7 cellular contexts compared by ENCODE assay signal in the genomic region with DNA sequence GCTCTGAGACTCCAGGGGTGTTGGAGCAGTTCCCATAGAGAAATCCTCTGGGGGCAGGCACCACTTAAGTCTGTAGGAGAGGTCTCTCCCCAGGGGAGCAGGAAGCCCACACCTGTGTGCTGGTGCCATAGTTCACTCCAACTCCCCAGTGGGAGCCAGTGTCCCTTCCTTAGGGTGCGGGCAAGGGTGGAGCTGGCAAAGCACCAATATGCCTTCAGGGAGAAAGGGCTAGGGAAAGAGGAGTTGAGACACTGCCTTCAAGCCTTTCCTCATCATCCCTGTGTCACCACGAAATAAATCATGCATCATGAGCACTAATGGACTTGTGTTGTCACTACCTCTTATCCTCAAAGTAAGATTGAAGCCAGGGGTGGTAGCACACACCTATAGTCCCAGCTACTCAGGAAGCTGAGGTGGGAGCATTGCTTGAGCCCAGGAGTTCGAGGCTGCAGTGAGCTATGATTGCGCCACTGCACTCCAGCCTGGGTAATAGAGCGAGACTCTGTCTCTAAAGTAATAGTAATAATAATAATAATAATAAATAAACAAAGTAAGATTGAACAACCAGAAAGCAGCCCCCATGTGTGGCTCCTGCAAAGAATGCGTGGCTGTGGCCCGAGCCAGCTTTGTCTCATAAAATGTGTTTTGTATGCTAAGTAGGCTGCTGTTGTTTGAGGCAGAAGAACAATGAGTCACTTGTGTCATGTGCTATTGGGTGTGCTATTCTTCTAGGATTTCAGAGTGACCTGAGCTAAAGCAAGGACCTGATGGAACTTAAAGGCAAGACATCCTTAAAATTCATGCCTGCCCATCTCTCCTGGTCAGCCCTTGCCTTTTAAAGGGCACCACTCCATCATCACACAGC. TPM values are rescaled to one million over a fixed set of nuclear protein-coding genes. Genes with fewer than 3 reads are reported as not detected.
DNase-seq lines count a peak whose midpoint lies in the region; ATAC-seq and TF ChIP-seq lines count a peak whose summit lies in the region.
"Had no signal": no experiment of that assay in that cellular context is flagged by ENCODE, and none has a peak within 500 bp of the region (broad histone marks: within the 10 kb centered on the region; RNA-seq: fewer than 3 reads in every experiment).

No MANE protein-coding gene starts in this region.

- ATAC-seq in WTC11 (no peak), GM21526 (IDR thresholded peaks at IDR 0.05; ENCODE audit: low FRiP score, unreplicated experiment) (no peak)

- no peak overlapping the region for H3K4me3 Mint-ChIP-seq in WTC11

- no peak overlapping the region for H3K27ac Mint-ChIP-seq in WTC11

- H3K36me3 Mint-ChIP-seq in WTC11 = no peaks in the 10 kb centered on the region

- H3K4me3 ChIP-seq in epithelial cell of proximal tubule (ENCODE audit: low read depth, low read length) = no peak overlapping the region
- H3K4me3 ChIP-seq in retinal pigment epithelial cell (ENCODE audit: low read length) = no peak overlapping the region

- H3K9me3 Mint-ChIP-seq in WTC11 = no peaks in the 10 kb centered on the region

- DNase-seq in LHCN-M2 (ENCODE audit: low read depth) = peak; percentile 71
- peak; percentile 76 for DNase-seq in epithelial cell of proximal tubule (ENCODE audit: low read depth)
- peak; percentile 55 for DNase-seq in retinal pigment epithelial cell (ENCODE audit: low read depth)
- DNase-seq in WTC11 (ENCODE audit: low spot score) = no peak
- no peak for DNase-seq in cerebellum (ENCODE audit: low spot score)

- peaks cover 34% of the 10 kb centered on the region for H3K4me1 Mint-ChIP-seq in WTC11

- POLR2A ChIA-PET in WTC11 (lab: Charles Lee) = interaction anchor here (1.1 kb wide), 1 partner anchor 54 kb away, joined by 3 read pairs; no protein-coding TSS in a partner anchor

- CTCF ChIA-PET in WTC11 (lab: Charles Lee) = interaction anchor here (0.6 to 2.4 kb wide), 4 partner anchors 9 to 754 kb away, joined by 4 to 15 read pairs (median 9); partner anchors contain the start of genes C1orf210 and CDC20

- TF ChIP-seq CTCF in epithelial cell of proximal tubule (conservative IDR thresholded peaks at IDR 0.05; ENCODE audit: low read depth, low read length) (no peak), retinal pigment epithelial cell (conservative IDR thresholded peaks at IDR 0.05; ENCODE audit: low read depth, low read length) (no peak), WTC11 (IDR thresholded peaks at IDR 0.05) (no peak)

- no peaks in the 10 kb centered on the region for H3K27me3 Mint-ChIP-seq in WTC11 (ENCODE audit: low read depth)

TF ChIP-seq in WTC11, 78 proteins besides CTCF, POLR2A, EP300 and RAD21:
- TF ChIP-seq, protein P1, sequence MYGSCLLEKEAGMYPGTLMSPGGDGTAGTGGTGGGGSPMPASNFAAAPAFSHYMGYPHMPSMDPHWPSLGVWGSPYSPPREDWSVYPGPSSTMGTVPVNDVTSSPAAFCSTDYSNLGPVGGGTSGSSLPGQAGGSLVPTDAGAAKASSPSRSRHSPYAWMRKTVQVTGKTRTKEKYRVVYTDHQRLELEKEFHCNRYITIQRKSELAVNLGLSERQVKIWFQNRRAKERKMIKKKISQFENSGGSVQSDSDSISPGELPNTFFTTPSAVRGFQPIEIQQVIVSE (CRISPR knock-in tag; IDR thresholded peaks at IDR 0.05; ENCODE audit: borderline replicate concordance) = no peak
- no peak for TF ChIP-seq ZNF232 (CRISPR knock-in tag; IDR thresholded peaks at IDR 0.05)
- no peak for TF ChIP-seq OVOL2 (CRISPR knock-in tag; IDR thresholded peaks at IDR 0.05; ENCODE audit: borderline replicate concordance)
TF ChIP-seq in WTC11: peak in this region for 0.

RNA-seq across cellular contexts. Expression of gene TIE1, which starts 6.7 kb away (rescaled TPM):
- total RNA-seq in LHCN-M2 (2014; rRNA removed) = 0.11 and 0.58 TPM in 2 replicates
- polyA plus RNA-seq in LHCN-M2 (2012) = 0.01 TPM
- total RNA-seq in epithelial cell of proximal tubule = 1.1 and 1.2 TPM in 2 replicates
- 2.5 to 3.7 TPM (median 2.6 TPM) in 3 replicates for total RNA-seq in WTC11 (2021)
- total RNA-seq in cerebellum = 10.6 TPM

RNA-seq across cellular contexts. Expression of gene C1orf210, which starts 8.7 kb away (rescaled TPM):
- total RNA-seq in LHCN-M2 (2014; rRNA removed) = not detected in 2 replicates
- not detected for polyA plus RNA-seq in LHCN-M2 (2012)
- 0.29 and 2.5 TPM in 2 replicates for total RNA-seq in epithelial cell of proximal tubule
- total RNA-seq in WTC11 (2021) = 11.7 to 14.0 TPM (median 12.8 TPM) in 3 replicates
- not detected for total RNA-seq in cerebellum
- total RNA-seq: glomerular endothelial cell had no signal

RNA-seq across cellular contexts. Expression of gene TMEM125, which starts 24.3 kb away (rescaled TPM):
- total RNA-seq in LHCN-M2 (2014; rRNA removed) (not detected in 2 replicates), epithelial cell of proximal tubule (4.9 and 7.0 TPM in 2 replicates), WTC11 (2021) (21.5 to 27.8 TPM (median 25.1 TPM) in 3 replicates), cerebellum (1.3 TPM)
- not detected for polyA plus RNA-seq in LHCN-M2 (2012)
- total RNA-seq: glomerular endothelial cell had no signal

RNA-seq across cellular contexts. Expression of gene MPL, which starts 43.5 kb away (rescaled TPM):
- total RNA-seq in LHCN-M2 (2014; rRNA removed) (not detected in 2 replicates), epithelial cell of proximal tubule (not detected in 2 replicates), WTC11 (2021) (0.15 to 0.44 TPM (median 0.21 TPM) in 3 replicates), cerebellum (not detected)
- not detected for polyA plus RNA-seq in LHCN-M2 (2012)
- total RNA-seq: glomerular endothelial cell had no signal

Comparison
In these comparisons a context has a peak if more than half of its experiments do, and no peak if none do; other contexts are left out.
1. DNase-seq: peak in LHCN-M2 (single experiment), epithelial cell of proximal tubule (single experiment) and retinal pigment epithelial cell (single experiment); none in WTC11 (single experiment) and cerebellum (single experiment).